Comparison of ENCODE assay signal across 15 cellular contexts in the genomic region with DNA sequence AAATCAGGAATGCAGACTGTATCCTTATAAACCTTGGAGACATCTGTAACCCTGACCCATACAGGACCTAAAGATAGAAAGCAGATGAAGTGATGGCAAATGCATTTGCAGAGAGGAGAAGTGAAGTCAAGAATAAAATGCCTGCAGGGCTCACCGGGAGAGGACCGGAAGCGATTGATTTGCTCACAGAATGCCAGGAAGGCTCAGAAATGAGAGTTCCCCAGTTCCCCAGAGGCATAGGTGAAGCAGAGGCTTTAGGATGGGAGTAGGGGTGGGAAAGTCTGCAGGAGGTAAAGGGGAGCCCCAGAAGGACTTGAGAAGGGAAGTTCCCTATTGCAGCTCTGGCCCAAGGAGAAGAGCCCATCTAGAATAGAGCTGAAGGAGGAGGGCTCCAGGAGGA.
A peak's percentile ranks its signal among the peaks of the same experiment; 100 is the strongest.
DNase-seq lines count a peak whose midpoint lies in the region; ATAC-seq, FAIRE-seq and TF ChIP-seq lines count a peak whose summit lies in the region.
"Had no signal": no experiment of that assay in that cellular context is flagged by ENCODE, and none has a peak within 500 bp of the region (broad histone marks: within the 10 kb centered on the region; RNA-seq: fewer than 3 reads in every experiment).

No MANE protein-coding gene starts in this region.

- peaks cover 53 to 76% (median 68%) of the 10 kb centered on the region in 4 donors for H3K4me1 Mint-ChIP-seq in CD4-positive, alpha-beta memory T cell
- H3K4me1 Mint-ChIP-seq in natural killer cell treated with Interleukin-12 subunit alpha and Interleukin-12 subunit beta and Interleukin-15 and Interleukin-18, amount 100 ng/mL, for 72 hours (ENCODE audit: low read depth in 2 of 2): peaks cover 61 to 68% of the 10 kb centered on the region in 2 donors

- H3K4me3 ChIP-seq in CD4-positive, alpha-beta memory T cell (ENCODE audit: low read length in 2 of 2): no peak overlapping the region
- no peak overlapping the region for H3K4me3 ChIP-seq in HL-60 (replicated peaks; ENCODE audit: insufficient read depth, low read length)
- no peak overlapping the region for H3K4me3 ChIP-seq in GM12878
- H3K4me3 ChIP-seq in right cardiac atrium (ENCODE audit: low read length): no peak overlapping the region

- peaks cover 65% of the 10 kb centered on the region for H3K4me1 ChIP-seq in CD4-positive, alpha-beta memory T cell (ENCODE audit: insufficient read depth, low read length)
- H3K4me1 ChIP-seq in GM12878 (ENCODE audit: control insufficient read depth, insufficient read depth, low read length): peaks cover 38% of the 10 kb centered on the region
- H3K4me1 ChIP-seq in right cardiac atrium (ENCODE audit: control insufficient read depth, insufficient read depth, low read length): no peaks in the 10 kb centered on the region

- no peak for TF ChIP-seq RAD21 in GM12878 (IDR thresholded peaks at IDR 0.05; ENCODE audit: insufficient read depth, low read depth, low read length)

- TF ChIP-seq POLR2A in GM12878 (IDR thresholded peaks at IDR 0.05; ENCODE audit: low read depth, low read length): no peak

- peaks cover 26 to 30% of the 10 kb centered on the region in 2 donors for H3K36me3 Mint-ChIP-seq in CD4-positive, alpha-beta memory T cell
- peaks cover 11% of the 10 kb centered on the region for H3K36me3 Mint-ChIP-seq in natural killer cell treated with Interleukin-12 subunit alpha and Interleukin-12 subunit beta and Interleukin-15 and Interleukin-18, amount 100 ng/mL, for 72 hours

- no peaks in the 10 kb centered on the region for H3K9me3 ChIP-seq in CD4-positive, alpha-beta memory T cell (ENCODE audit: control insufficient read depth in 1 of 2, low read length in 2 of 2)
- H3K9me3 ChIP-seq in GM12878 (replicated peaks; ENCODE audit: control insufficient read depth, insufficient read depth, low read length): no peaks in the 10 kb centered on the region; the same call in 1 of the 3 replicates
- no peaks in the 10 kb centered on the region for H3K9me3 ChIP-seq in right cardiac atrium (ENCODE audit: control insufficient read depth, low read length)

- intact Hi-C loops in CD4-positive, alpha-beta memory T cell (cut with micrococcal nuclease): loop anchor here (1.0 kb wide), 1 partner anchor 9 kb away; no protein-coding TSS in a partner anchor
- intact Hi-C loops in GM12878 (cut with micrococcal nuclease; ENCODE audit: unreplicated experiment) (no loop called here), right cardiac atrium (cut with DNase I) (no loop called here)

- SMC1A ChIA-PET in GM12878 (lab: Charles Lee; ENCODE audit: uncharacterized antibody, unreplicated experiment): interaction anchor here (1.0 to 10.6 kb wide), 9 partner anchors 8 to 217 kb away, joined by 3 to 181 read pairs (median 20); no protein-coding TSS in a partner anchor

- no peak for TF ChIP-seq CTCF in HL-60 (IDR thresholded peaks at IDR 0.05; ENCODE audit: insufficient read depth, low read length)
- TF ChIP-seq CTCF in GM12878 (IDR thresholded peaks at IDR 0.05 in 2 of 3, conservative IDR thresholded peaks at IDR 0.05 in 1 of 3; ENCODE audit: control insufficient read depth in 2 of 3, extremely low read depth in 1 of 3, insufficient read depth in 1 of 3, low read depth in 3 of 3, low read length in 3 of 3): no peak

- H4K20me1 ChIP-seq in GM12878 (ENCODE audit: control insufficient read depth, insufficient read depth): no peaks in the 10 kb centered on the region

- peaks cover 0 to 13% (median 6%) of the 10 kb centered on the region in 8 donors for H3K9me3 Mint-ChIP-seq in CD4-positive, alpha-beta memory T cell
- H3K9me3 Mint-ChIP-seq in natural killer cell treated with Interleukin-12 subunit alpha and Interleukin-12 subunit beta and Interleukin-15 and Interleukin-18, amount 100 ng/mL, for 72 hours: peaks cover 4% of the 10 kb centered on the region

- POLR2A ChIA-PET in CD4-positive, alpha-beta memory T cell (lab: Charles Lee; ENCODE audit: partially characterized antibody): interaction anchor here (1.3 to 5.6 kb wide), 6 partner anchors 8 to 44 kb away, joined by 3 to 79 read pairs (median 52); no protein-coding TSS in a partner anchor
- POLR2A ChIA-PET in GM12878 (lab: Charles Lee): interaction anchor here (0.6 to 3.0 kb wide), 3 partner anchors 17 to 191 kb away, joined by 3 to 21 read pairs (median 13); no protein-coding TSS in a partner anchor

- RAD21 ChIA-PET in GM12878 (lab: Charles Lee; ENCODE audit: unreplicated experiment): interaction anchor here (0.6 to 6.0 kb wide), 4 partner anchors 18 to 46 kb away, joined by 3 to 63 read pairs (median 38); no protein-coding TSS in a partner anchor

- ATAC-seq in GM12878 (no peak), right cardiac atrium (no peak), GM18498 (IDR thresholded peaks at IDR 0.05; ENCODE audit: unreplicated experiment) (no peak)
- no peak for ATAC-seq in natural killer cell treated with Interleukin-12 subunit alpha and Interleukin-12 subunit beta and Interleukin-15 and Interleukin-18, amount 100 ng/mL, for 72 hours
- ATAC-seq: SK-N-SH treated with all-trans-retinoic acid at 6 μM for 48 hours had no signal

- TF ChIP-seq EP300 in GM12878 (IDR thresholded peaks at IDR 0.05; ENCODE audit: borderline replicate concordance in 1 of 2, control insufficient read depth in 1 of 2, low read depth in 2 of 2, low read length in 2 of 2): no peak

- H3K4me3 Mint-ChIP-seq in CD4-positive, alpha-beta memory T cell: peak overlapping the region in 7 of 8 donors; percentile 11 to 78 (median 30)
- H3K4me3 Mint-ChIP-seq in natural killer cell treated with Interleukin-12 subunit alpha and Interleukin-12 subunit beta and Interleukin-15 and Interleukin-18, amount 100 ng/mL, for 72 hours: no peak overlapping the region

- H3K27ac ChIP-seq in CD4-positive, alpha-beta memory T cell (ENCODE audit: low read depth, low read length): no peak overlapping the region
- H3K27ac ChIP-seq in HL-60 (replicated peaks) (0 out of 2 replicates have a peak overlapping the region, but pooled peaks have one; percentile 3), GM12878 (ENCODE audit: control insufficient read depth, insufficient read depth) (peak overlapping the region; percentile 4; the same call in 1 of the 2 replicates), right cardiac atrium (ENCODE audit: low read length) (no peak overlapping the region)

- in situ Hi-C loops in GM12878 (cut with MboI): loop anchor here (25.0 kb wide), 1 partner anchor 1170 kb away; the partner anchor contains the start of gene PRR16

- peaks cover 56% of the 10 kb centered on the region for H3K79me2 ChIP-seq in GM12878 (ENCODE audit: control insufficient read depth, insufficient read depth, low read length)

- no peak overlapping the region for H2AFZ ChIP-seq in GM12878 (ENCODE audit: control insufficient read depth, low read depth, low read length)

- DNase-seq in CD4-positive, alpha-beta memory T cell: no peak
- no peak for DNase-seq in HL-60 (ENCODE audit: low read depth in 1 of 2, low spot score in 1 of 2)
- DNase-seq in GM12878 (ENCODE audit: low read depth, low spot score): no peak
- DNase-seq in natural killer cell treated with Interleukin-12 subunit alpha and Interleukin-12 subunit beta and Interleukin-15 and Interleukin-18, amount 100 ng/mL, for 72 hours (ENCODE audit: low spot score): no peak
- no peak for DNase-seq in NCI-H1092 (lab: John Stamatoyannopoulos, UW)
- no peak for DNase-seq in right cardiac atrium
- DNase-seq: activated CD4-positive, CD25-positive, alpha-beta regulatory T cell; GOT3; kidney; NCI-H1417 treated with DMSO at 0.1 percent for 48 hours; NCI-H446 treated with DMSO at 0.1 percent for 48 hours; stimulated activated CD4-positive, alpha-beta T cell treated with anti-CD3 and anti-CD28 coated beads, Interleukin-1b, Interleukin-23, amount 100 ng/mL, for 48 hours; stimulated activated CD8-positive, alpha-beta memory T cell treated with anti-CD3 and anti-CD28 coated beads, Interleukin-4, amount 100 ng/mL, for 48 hours had no signal

- no peak for FAIRE-seq in GM12878 (lab: Jason Lieb, UNC)
- FAIRE-seq: kidney had no signal

- peak overlapping the region; percentile 15 to 99 (median 79) for H3K27ac Mint-ChIP-seq in CD4-positive, alpha-beta memory T cell
- peak overlapping the region; percentile 30 to 73 for H3K27ac Mint-ChIP-seq in natural killer cell treated with Interleukin-12 subunit alpha and Interleukin-12 subunit beta and Interleukin-15 and Interleukin-18, amount 100 ng/mL, for 72 hours

- no TSS peak for BruUV-seq in GM12878 (replicated peaks; lab: Mats Ljungman, UMichigan)

- no peaks in the 10 kb centered on the region for H3K27me3 ChIP-seq in CD4-positive, alpha-beta memory T cell (ENCODE audit: insufficient read depth, low read length)
- H3K27me3 ChIP-seq in HL-60 (ENCODE audit: insufficient read depth, poor library complexity, severe bottlenecking) (no peaks in the 10 kb centered on the region), GM12878 (replicated peaks in 1 of 2; ENCODE audit: control insufficient read depth in 2 of 2, insufficient read depth in 2 of 2, low read length in 1 of 2) (no peaks in the 10 kb centered on the region), right cardiac atrium (ENCODE audit: control insufficient read depth, insufficient read depth) (no peaks in the 10 kb centered on the region)

- CTCF ChIA-PET in CD4-positive, alpha-beta memory T cell (lab: Charles Lee; ENCODE audit: partially characterized antibody): interaction anchor here (1.2 to 2.3 kb wide), 3 partner anchors 17 to 46 kb away, joined by 3 to 8 read pairs (median 4); no protein-coding TSS in a partner anchor
- CTCF ChIA-PET in GM12878 (lab: Yijun Ruan, JAX): interaction anchor here (0.6 to 5.2 kb wide), 5 partner anchors 12 to 432 kb away, joined by 3 to 29 read pairs (median 21); no protein-coding TSS in a partner anchor

- H3K4me2 ChIP-seq in GM12878 (ENCODE audit: control insufficient read depth, insufficient read depth): no peak overlapping the region

- peaks cover 4% of the 10 kb centered on the region for H3K36me3 ChIP-seq in CD4-positive, alpha-beta memory T cell (ENCODE audit: insufficient read depth, low read length)
- no peaks in the 10 kb centered on the region for H3K36me3 ChIP-seq in GM12878 (ENCODE audit: control insufficient read depth in 2 of 2, insufficient read depth in 2 of 2, low read length in 1 of 2)

- no peak overlapping the region for H3K9ac ChIP-seq in GM12878 (ENCODE audit: control insufficient read depth, insufficient read depth, low read length)

- H3K27me3 Mint-ChIP-seq in CD4-positive, alpha-beta memory T cell: no peaks in the 10 kb centered on the region
- no peaks in the 10 kb centered on the region for H3K27me3 Mint-ChIP-seq in natural killer cell treated with Interleukin-12 subunit alpha and Interleukin-12 subunit beta and Interleukin-15 and Interleukin-18, amount 100 ng/mL, for 72 hours

- WGBS in GM12878 (ENCODE audit: insufficient coverage, insufficient replicate concordance, low lambda C conversion rate, missing lambda C conversion rate): 67% methylated on average over 3 of the region's 3 CpGs
- 59% methylated on average over 3 of the region's 3 CpGs for WGBS in right cardiac atrium

TF ChIP-seq in GM12878, 131 proteins besides CTCF, POLR2A, EP300 and RAD21 (continues in another document):
- TF ChIP-seq IKZF1 (conservative IDR thresholded peaks at IDR 0.05) (no peak), NBN (IDR thresholded peaks at IDR 0.05) (no peak)

Comparison
In these comparisons a context has a peak if more than half of its experiments do, and no peak if none do; other contexts are left out.
1. H3K27ac ChIP-seq: peak in HL-60 (single experiment) and GM12878 (single experiment); none in CD4-positive, alpha-beta memory T cell (single experiment) and right cardiac atrium (single experiment).